ENCODE assay signal across 1 cellular context in genomic region chr6:133952815-133953633, GRCh38.
TF ChIP-seq lines count a peak whose summit lies in the region.

TSS of gene TBPL1 (plus strand) at chr6:133953224. CDS start at chr6:133980126, 26,902 bp downstream.

TF ChIP-seq in HepG2, 621 proteins besides CTCF, POLR2A, EP300 and RAD21 (continued from another document and continues in another):
- TF ChIP-seq MZF1 (CRISPR knock-in tag; IDR thresholded peaks at IDR 0.05; ENCODE audit: borderline replicate concordance) (no peak), ZMAT3 (CRISPR knock-in tag; conservative IDR thresholded peaks at IDR 0.05) (peak; percentile 92), TARDBP (CRISPR knock-in tag; IDR thresholded peaks at IDR 0.05) (peak; percentile 92), RARA (CRISPR knock-in tag; IDR thresholded peaks at IDR 0.05) (peak; percentile 36; the same call in 1 of the 2 replicates), TBX2 (CRISPR knock-in tag; IDR thresholded peaks at IDR 0.05; ENCODE audit: borderline replicate concordance) (peak; percentile 88), SNAI1 (CRISPR knock-in tag; IDR thresholded peaks at IDR 0.05; ENCODE audit: borderline replicate concordance) (no peak), ZNF430 (CRISPR knock-in tag; IDR thresholded peaks at IDR 0.05) (no peak), ZNF225 (CRISPR knock-in tag; IDR thresholded peaks at IDR 0.05) (peak; percentile 78), LRRFIP1 (CRISPR knock-in tag; conservative IDR thresholded peaks at IDR 0.05) (no peak), ZXDC (CRISPR knock-in tag; IDR thresholded peaks at IDR 0.05) (peak; percentile 73; the same call in 1 of the 2 replicates), NFAT5 (CRISPR knock-in tag; IDR thresholded peaks at IDR 0.05) (peak; percentile 58; the same call in 1 of the 2 replicates), ZNF160 (CRISPR knock-in tag; IDR thresholded peaks at IDR 0.05) (peak; percentile 80), RFXAP (CRISPR knock-in tag; IDR thresholded peaks at IDR 0.05; ENCODE audit: borderline replicate concordance) (peak; percentile 62; the same call in 1 of the 2 replicates), FOSL1 (CRISPR knock-in tag; IDR thresholded peaks at IDR 0.05; ENCODE audit: borderline replicate concordance) (no peak), GABPA (IDR thresholded peaks at IDR 0.05; ENCODE audit: low read depth, low read length) (peak; percentile 94), GABPA (CRISPR knock-in tag; IDR thresholded peaks at IDR 0.05; ENCODE audit: low read depth) (peak; percentile 98), ZNF788 (CRISPR knock-in tag; IDR thresholded peaks at IDR 0.05; ENCODE audit: borderline replicate concordance) (peak; percentile 93), CENPT (CRISPR knock-in tag; IDR thresholded peaks at IDR 0.05; ENCODE audit: low read depth) (no peak), SIX4 (CRISPR knock-in tag; IDR thresholded peaks at IDR 0.05) (peak; percentile 76), CEBPG (CRISPR knock-in tag; IDR thresholded peaks at IDR 0.05) (peak; percentile 38; the same call in 1 of the 2 replicates), BRCA1 (CRISPR knock-in tag; IDR thresholded peaks at IDR 0.05) (no peak), SP1 (IDR thresholded peaks at IDR 0.05) (no peak), SP1 (CRISPR knock-in tag; IDR thresholded peaks at IDR 0.05) (peak; percentile 50), MATR3 (CRISPR knock-in tag; IDR thresholded peaks at IDR 0.05) (no peak), SRSF4 (IDR thresholded peaks at IDR 0.05; ENCODE audit: low read depth, low read length, poor library complexity, severe bottlenecking) (no peak), ZNF263 (CRISPR knock-in tag; IDR thresholded peaks at IDR 0.05) (no peak), RFXANK (CRISPR knock-in tag; IDR thresholded peaks at IDR 0.05) (peak; percentile 57; the same call in 1 of the 2 replicates), U2AF1 (optimal IDR thresholded peaks at IDR 0.05; ENCODE audit: low read depth, low read length) (peak; percentile 100), FOXA1 (IDR thresholded peaks at IDR 0.05) (no peak), FOXA1 (CRISPR knock-in tag; IDR thresholded peaks at IDR 0.05) (peak; percentile 36; the same call in 1 of the 2 replicates), PBX3 (CRISPR knock-in tag; IDR thresholded peaks at IDR 0.05; ENCODE audit: borderline replicate concordance) (no peak), SMARCE1 (IDR thresholded peaks at IDR 0.05; ENCODE audit: borderline replicate concordance) (no peak), HOMEZ (CRISPR knock-in tag; IDR thresholded peaks at IDR 0.05; ENCODE audit: low read depth) (peak; percentile 66; the same call in 1 of the 2 replicates), ZNF749 (CRISPR knock-in tag; IDR thresholded peaks at IDR 0.05; ENCODE audit: borderline replicate concordance) (peak; percentile 34; the same call in 1 of the 2 replicates), EHMT2 (IDR thresholded peaks at IDR 0.05; ENCODE audit: borderline replicate concordance, low read depth, low read length) (no peak), ZNF510 (CRISPR knock-in tag; IDR thresholded peaks at IDR 0.05; ENCODE audit: low read depth) (no peak), MAZ (IDR thresholded peaks at IDR 0.05; ENCODE audit: borderline replicate concordance, low read depth, low read length) (peak; percentile 89; the same call in 1 of the 2 replicates), MAZ (CRISPR knock-in tag; IDR thresholded peaks at IDR 0.05; ENCODE audit: low read depth) (peak; percentile 96), FUBP1 (CRISPR knock-in tag; IDR thresholded peaks at IDR 0.05; ENCODE audit: borderline replicate concordance) (no peak), PRDM4 (CRISPR knock-in tag; IDR thresholded peaks at IDR 0.05; ENCODE audit: borderline replicate concordance) (no peak), MTF2 (CRISPR knock-in tag; IDR thresholded peaks at IDR 0.05; ENCODE audit: borderline replicate concordance) (peak; percentile 83; the same call in 1 of the 2 replicates), EZH2 (conservative IDR thresholded peaks at IDR 0.05; ENCODE audit: low read depth, low read length) (no peak), JUNB (CRISPR knock-in tag; IDR thresholded peaks at IDR 0.05; ENCODE audit: borderline replicate concordance) (no peak), ZNF343 (CRISPR knock-in tag; IDR thresholded peaks at IDR 0.05) (peak; percentile 78; the same call in 1 of the 2 replicates), SIX1 (CRISPR knock-in tag; IDR thresholded peaks at IDR 0.05; ENCODE audit: borderline replicate concordance) (no peak)
